ENCODE assay signal across 14 cellular contexts in genomic region chr14:32372154-32372553, GRCh38. TPM values are rescaled to one million over a fixed set of nuclear protein-coding genes. Genes with fewer than 3 reads are reported as not detected.
A peak's percentile ranks its signal among the peaks of the same experiment; 100 is the strongest.
DNase-seq lines count a peak whose midpoint lies in the region; ATAC-seq lines count a peak whose summit lies in the region.
"Had no signal": no experiment of that assay in that cellular context is flagged by ENCODE, and none has a peak within 500 bp of the region (broad histone marks: within the 10 kb centered on the region; RNA-seq: fewer than 3 reads in every experiment).

No MANE protein-coding gene starts in this region.

- peaks cover 62% of the 10 kb centered on the region for H3F3A ChIP-seq in GM23248 (ENCODE audit: insufficient read depth)

- no peaks in the 10 kb centered on the region for H3K36me3 ChIP-seq in GM23248 (ENCODE audit: low read depth)
- no peaks in the 10 kb centered on the region for H3K36me3 ChIP-seq in adipocyte (ENCODE audit: control insufficient read depth, insufficient read depth, low read length, severe bottlenecking)
- H3K36me3 ChIP-seq: right lobe of liver, suprapubic skin had no signal

- H3K9me3 ChIP-seq in GM23248 (ENCODE audit: low read depth), result no peaks in the 10 kb centered on the region
- H3K9me3 ChIP-seq in adipocyte (ENCODE audit: control insufficient read depth, low read length), result no peaks in the 10 kb centered on the region
- H3K9me3 ChIP-seq: Caco-2, right lobe of liver, suprapubic skin had no signal

- H3K4me2 ChIP-seq in GM23248 (ENCODE audit: unreplicated experiment), result peak overlapping the region; percentile 70
- H3K4me2 ChIP-seq: PC-9 had no signal

- no peak for ATAC-seq in GM18519 (IDR thresholded peaks at IDR 0.05; ENCODE audit: low FRiP score, unreplicated experiment)
- ATAC-seq: naive thymus-derived CD8-positive, alpha-beta T cell; right lobe of liver had no signal

- in situ Hi-C loops in GM23248 (cut with MboI), result no loop called here

- H4K20me1 ChIP-seq in GM23248 (ENCODE audit: insufficient read depth), result no peaks in the 10 kb centered on the region

- H3K27ac ChIP-seq in GM23248, result peak overlapping the region; percentile 86
- H3K27ac ChIP-seq: PC-9, right lobe of liver, suprapubic skin had no signal

- H3K9ac ChIP-seq in GM23248 (peak overlapping the region; percentile 34), adipocyte (ENCODE audit: low read length) (no peak overlapping the region)

- WGBS in GM23248 (ENCODE audit: low coverage in 1 of 2, low lambda C conversion rate in 2 of 2, missing lambda C conversion rate in 2 of 2), 2 experiments, result 0 to 2% methylated on average over 2 of the region's 2 CpGs

- no peak overlapping the region for H2AFZ ChIP-seq in GM23248
- H2AFZ ChIP-seq: PC-9 had no signal

- H3K27me3 ChIP-seq in GM23248 (replicated peaks; ENCODE audit: insufficient read depth) (no peaks in the 10 kb centered on the region), adipocyte (replicated peaks; ENCODE audit: control insufficient read depth, insufficient read depth, low read length) (no peaks in the 10 kb centered on the region)
- H3K27me3 ChIP-seq: right lobe of liver, suprapubic skin had no signal

- peak; percentile 97 for DNase-seq in GM23248
- peak; percentile 74 for DNase-seq in adipocyte (ENCODE audit: low read depth)
- peak; percentile 97 for DNase-seq in fibroblast of peridontal ligament (ENCODE audit: extremely low read depth)
- peak; percentile 37 for DNase-seq in smooth muscle cell of the brain vasculature (ENCODE audit: low read depth, low spot score)
- no peak for DNase-seq in NCI-H2171 (lab: John Stamatoyannopoulos, UW)
- no peak for DNase-seq in hippocampal formation (lab: John Stamatoyannopoulos, UW)
- DNase-seq: activated CD4-positive, alpha-beta T cell treated with anti-CD3 and anti-CD28 coated beads, Interleukin-2, amount 50 U/mL, for 1 hour; activated effector memory CD4-positive, alpha-beta T cell treated with anti-CD3 and anti-CD28 coated beads, Interleukin-2, amount 50 U/mL, for 16 hours; Caco-2; naive thymus-derived CD8-positive, alpha-beta T cell; right lobe of liver had no signal

- H3K4me3 ChIP-seq in GM23248, result 0 out of 2 replicates have a peak overlapping the region, but pooled peaks have one; percentile 30
- H3K4me3 ChIP-seq in adipocyte (ENCODE audit: low read length), result no peak overlapping the region
- H3K4me3 ChIP-seq: PC-9, right lobe of liver, suprapubic skin had no signal

- peaks cover 68% of the 10 kb centered on the region for H3K4me1 ChIP-seq in GM23248 (ENCODE audit: insufficient read depth)
- peaks cover 28% of the 10 kb centered on the region for H3K4me1 ChIP-seq in adipocyte (ENCODE audit: control insufficient read depth, insufficient read depth, low read length)
- H3K4me1 ChIP-seq: right lobe of liver, suprapubic skin had no signal

- H3K79me2 ChIP-seq in GM23248 (ENCODE audit: insufficient read depth), result no peaks in the 10 kb centered on the region

- H3K9me2 ChIP-seq in GM23248 (ENCODE audit: insufficient read depth), result no peaks in the 10 kb centered on the region

RNA-seq across cellular contexts. Expression of gene AKAP6, which starts 43.1 kb away (rescaled TPM):
- 14.3 and 19.1 TPM in 2 replicates for total RNA-seq in GM23248 (2014; rRNA removed; shearing (Covaris generic))
- polyA plus RNA-seq in GM23248 (2016; fragmentation: Nextera tagmentation; extraction: Ambion mirVana), result 4.0 and 4.8 TPM in 2 replicates

Comparison
In these comparisons a context has a peak if more than half of its experiments do, and no peak if none do; other contexts are left out.
1. DNase-seq: peak in GM23248 (single experiment), adipocyte (single experiment), fibroblast of peridontal ligament (single experiment) and smooth muscle cell of the brain vasculature (single experiment); none in NCI-H2171 (single experiment) and hippocampal formation (0 of 2).